Comparison of ENCODE assay signal across 7 cellular contexts in genomic region chr7:74011421-74011820, GRCh38. TPM values are rescaled to one million over a fixed set of nuclear protein-coding genes. Genes with fewer than 3 reads are reported as not detected.
"Had no signal": no experiment of that assay in that cellular context is flagged by ENCODE, and none has a peak within 500 bp of the region (broad histone marks: within the 10 kb centered on the region; RNA-seq: fewer than 3 reads in every experiment).

No MANE protein-coding gene starts in this region.

RNA-seq across cellular contexts. Expression of gene ELN, which starts 16.6 kb away (rescaled TPM):
- total RNA-seq: activated CD4-positive, alpha-beta memory T cell treated with anti-CD3 and anti-CD28 coated beads, Interleukin-2, amount 10 ng/mL, durations not matched to agents 7 days and 5 days; activated CD4-positive, alpha-beta T cell treated with anti-CD3 and anti-CD28 coated beads for 36 hours; activated CD4-positive, alpha-beta T cell treated with anti-CD3 and anti-CD28 coated beads, Interleukin-2, amount 10 ng/mL, durations not matched to agents 7 days and 5 days; activated CD8-positive, alpha-beta memory T cell treated with anti-CD3 and anti-CD28 coated beads, Interleukin-2, amount 10 ng/mL, durations not matched to agents 7 days and 5 days; activated CD8-positive, alpha-beta T cell treated with anti-CD3 and anti-CD28 coated beads, Interleukin-2, amount 10 ng/mL, durations not matched to agents 7 days and 5 days; activated naive CD8-positive, alpha-beta T cell treated with anti-CD3 and anti-CD28 coated beads, Interleukin-2, amount 10 ng/mL, durations not matched to agents 7 days and 5 days; activated T-helper 2 cell treated with anti-CD3 and anti-CD28 coated beads, Interferon-gamma antibody, Interleukin-2, Interleukin-4, amounts not matched to agents 10 μg/mL and 5 μg/mL and 100 μg/mL, durations not matched to agents 14 hours and 24 hours and 36 hours had no signal
